In genomic region chr7:130409067-130409721, GRCh38 we compare ENCODE assay signal across 18 cellular contexts. TPM values are rescaled to one million over a fixed set of nuclear protein-coding genes. Genes with fewer than 3 reads are reported as not detected.
DNase-seq lines count a peak whose midpoint lies in the region; ATAC-seq and TF ChIP-seq lines count a peak whose summit lies in the region.
"Had no signal": no experiment of that assay in that cellular context is flagged by ENCODE, and none has a peak within 500 bp of the region (broad histone marks: within the 10 kb centered on the region; RNA-seq: fewer than 3 reads in every experiment).

No MANE protein-coding gene starts in this region.

- H3K36me3 ChIP-seq in HEK293 (ENCODE audit: control insufficient read depth in 2 of 2, insufficient read depth in 1 of 2, low read length in 2 of 2) (no peaks in the 10 kb centered on the region), vagina (no peaks in the 10 kb centered on the region)

- H3K4me3 ChIP-seq in HEK293 (ENCODE audit: low read depth, low read length) = no peak overlapping the region
- no peak overlapping the region for H3K4me3 ChIP-seq in dorsolateral prefrontal cortex
- H3K4me3 ChIP-seq in vagina = no peak overlapping the region
- H3K4me3 ChIP-seq: esophagus muscularis mucosa, lower lobe of right lung had no signal

- POLR2A ChIA-PET in HEK293 (lab: Yijun Ruan, JAX) (no interaction called here), WTC11 (lab: Charles Lee) (no interaction called here)

- peak; percentile 86 for DNase-seq in NCI-H2227 (lab: John Stamatoyannopoulos, UW; ENCODE audit: unreplicated experiment)
- DNase-seq in dorsolateral prefrontal cortex = no peak
- no peak for DNase-seq in osteocyte (ENCODE audit: extremely low spot score, unreplicated experiment)
- DNase-seq in WTC11 (ENCODE audit: low spot score) = no peak
- DNase-seq in NK-92 treated with Interleukin-12 subunit alpha and Interleukin-12 subunit beta, amount 100 ng/mL, for 24 hours (lab: John Stamatoyannopoulos, UW) = no peak
- no peak for DNase-seq in vagina (ENCODE audit: extremely low spot score in 2 of 2)
- DNase-seq: activated naive CD8-positive, alpha-beta T cell treated with anti-CD3 and anti-CD28 coated beads for 36 hours; CD4-positive, alpha-beta T cell; lower lobe of right lung; NCI-H2081 treated with DMSO at 0.1 percent for 48 hours; occipital lobe; small intestine; T-cell had no signal

- CTCF ChIA-PET in HEK293 (lab: Yijun Ruan, JAX) (no interaction called here), WTC11 (lab: Charles Lee) (no interaction called here)

- H3K27ac ChIP-seq in HEK293 (ENCODE audit: extremely low read depth, low read depth, low read length) (no peak overlapping the region), dorsolateral prefrontal cortex (peak overlapping the region in 47 of 59 donors; percentile 4 to 83 (median 47)), vagina (no peak overlapping the region)
- H3K27ac ChIP-seq: esophagus muscularis mucosa, lower lobe of right lung had no signal

- H3K27me3 Mint-ChIP-seq in osteocyte (ENCODE audit: unreplicated experiment) (no peaks in the 10 kb centered on the region), WTC11 (ENCODE audit: low read depth) (no peaks in the 10 kb centered on the region)
- H3K27me3 Mint-ChIP-seq: activated naive CD8-positive, alpha-beta T cell treated with anti-CD3 and anti-CD28 coated beads for 36 hours; CD4-positive, alpha-beta T cell; IgD-negative memory B cell; stimulated activated naive CD8-positive, alpha-beta T cell treated with anti-CD3 and anti-CD28 coated beads, Interleukin-15, Interleukin-2, amounts not matched to agents 100 ng/mL and 50 ng/mL, for 24 hours; T-cell had no signal

- H3K4me1 ChIP-seq in HEK293 (ENCODE audit: control insufficient read depth, insufficient read depth, low read length) = no peaks in the 10 kb centered on the region
- H3K4me1 ChIP-seq in vagina = no peaks in the 10 kb centered on the region

- H3K4me3 Mint-ChIP-seq in osteocyte (ENCODE audit: unreplicated experiment) (no peak overlapping the region), WTC11 (no peak overlapping the region)
- H3K4me3 Mint-ChIP-seq: activated naive CD8-positive, alpha-beta T cell treated with anti-CD3 and anti-CD28 coated beads for 36 hours; CD4-positive, alpha-beta T cell; IgD-negative memory B cell; stimulated activated naive CD8-positive, alpha-beta T cell treated with anti-CD3 and anti-CD28 coated beads, Interleukin-15, Interleukin-2, amounts not matched to agents 100 ng/mL and 50 ng/mL, for 24 hours; T-cell had no signal

- no peaks in the 10 kb centered on the region for H3K9me3 ChIP-seq in HEK293 (ENCODE audit: control insufficient read depth, insufficient read depth, low read depth, low read length)
- H3K9me3 ChIP-seq in vagina = no peaks in the 10 kb centered on the region
- H3K9me3 ChIP-seq: esophagus muscularis mucosa, lower lobe of right lung had no signal

- TF ChIP-seq CTCF in HEK293 (tag by site-specific recombination; IDR thresholded peaks at IDR 0.05) = no peak
- no peak for TF ChIP-seq CTCF in dorsolateral prefrontal cortex (IDR thresholded peaks at IDR 0.05 in 54 of 56, conservative IDR thresholded peaks at IDR 0.05 in 2 of 56; ENCODE audit: low read depth in 1 of 56, partially characterized antibody in 56 of 56)
- TF ChIP-seq CTCF in osteocyte (IDR thresholded peaks at IDR 0.05) = no peak
- TF ChIP-seq CTCF in WTC11 (IDR thresholded peaks at IDR 0.05) = no peak
- no peak for TF ChIP-seq CTCF in vagina (IDR thresholded peaks at IDR 0.05)

- ATAC-seq in WTC11 (no peak), HG02981 (IDR thresholded peaks at IDR 0.05; ENCODE audit: unreplicated experiment) (no peak)
- ATAC-seq: lower lobe of right lung, T-cell had no signal

- TF ChIP-seq POLR2A in vagina (IDR thresholded peaks at IDR 0.05) = no peak

- peak overlapping the region; percentile 77 for H3K27ac Mint-ChIP-seq in osteocyte (ENCODE audit: unreplicated experiment)
- no peak overlapping the region for H3K27ac Mint-ChIP-seq in WTC11
- H3K27ac Mint-ChIP-seq: CD4-positive, alpha-beta T cell; IgD-negative memory B cell; stimulated activated naive CD8-positive, alpha-beta T cell treated with anti-CD3 and anti-CD28 coated beads, Interleukin-15, Interleukin-2, amounts not matched to agents 100 ng/mL and 50 ng/mL, for 24 hours had no signal

- peaks cover 7% of the 10 kb centered on the region for H3K36me3 Mint-ChIP-seq in osteocyte (ENCODE audit: unreplicated experiment)
- no peaks in the 10 kb centered on the region for H3K36me3 Mint-ChIP-seq in WTC11

- H3K27me3 ChIP-seq in dorsolateral prefrontal cortex (no peaks in the 10 kb centered on the region), vagina (no peaks in the 10 kb centered on the region)
- H3K27me3 ChIP-seq: esophagus muscularis mucosa had no signal

- peaks cover 27% of the 10 kb centered on the region for H3K4me1 Mint-ChIP-seq in osteocyte (ENCODE audit: unreplicated experiment)
- H3K4me1 Mint-ChIP-seq in WTC11 = no peaks in the 10 kb centered on the region
- H3K4me1 Mint-ChIP-seq: IgD-negative memory B cell had no signal

- H3K9me3 Mint-ChIP-seq in osteocyte (ENCODE audit: unreplicated experiment) = no peaks in the 10 kb centered on the region
- no peaks in the 10 kb centered on the region for H3K9me3 Mint-ChIP-seq in WTC11
- H3K9me3 Mint-ChIP-seq: activated naive CD8-positive, alpha-beta T cell treated with anti-CD3 and anti-CD28 coated beads for 36 hours; CD4-positive, alpha-beta T cell; IgD-negative memory B cell; stimulated activated naive CD8-positive, alpha-beta T cell treated with anti-CD3 and anti-CD28 coated beads, Interleukin-15, Interleukin-2, amounts not matched to agents 100 ng/mL and 50 ng/mL, for 24 hours; T-cell had no signal

- intact Hi-C loops in dorsolateral prefrontal cortex (cut with DNase I) = no loop called here
- intact Hi-C loops in vagina (cut with DNase I) = no loop called here

TF ChIP-seq in HEK293, 187 proteins besides CTCF, POLR2A, EP300 and RAD21:
- TF ChIP-seq, protein P1, sequence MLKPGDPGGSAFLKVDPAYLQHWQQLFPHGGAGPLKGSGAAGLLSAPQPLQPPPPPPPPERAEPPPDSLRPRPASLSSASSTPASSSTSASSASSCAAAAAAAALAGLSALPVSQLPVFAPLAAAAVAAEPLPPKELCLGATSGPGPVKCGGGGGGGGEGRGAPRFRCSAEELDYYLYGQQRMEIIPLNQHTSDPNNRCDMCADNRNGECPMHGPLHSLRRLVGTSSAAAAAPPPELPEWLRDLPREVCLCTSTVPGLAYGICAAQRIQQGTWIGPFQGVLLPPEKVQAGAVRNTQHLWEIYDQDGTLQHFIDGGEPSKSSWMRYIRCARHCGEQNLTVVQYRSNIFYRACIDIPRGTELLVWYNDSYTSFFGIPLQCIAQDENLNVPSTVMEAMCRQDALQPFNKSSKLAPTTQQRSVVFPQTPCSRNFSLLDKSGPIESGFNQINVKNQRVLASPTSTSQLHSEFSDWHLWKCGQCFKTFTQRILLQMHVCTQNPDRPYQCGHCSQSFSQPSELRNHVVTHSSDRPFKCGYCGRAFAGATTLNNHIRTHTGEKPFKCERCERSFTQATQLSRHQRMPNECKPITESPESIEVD (tag by site-specific recombination; IDR thresholded peaks at IDR 0.05) = 0 out of 2 replicates have a peak, but pooled peaks have one; percentile 12
- TF ChIP-seq ZNF560 (tag by site-specific recombination; IDR thresholded peaks at IDR 0.05; ENCODE audit: borderline replicate concordance) = no peak

TF ChIP-seq in WTC11, 78 proteins besides CTCF, POLR2A, EP300 and RAD21 (continues in another document):
- TF ChIP-seq SOX15 (CRISPR knock-in tag; IDR thresholded peaks at IDR 0.05) (no peak), ATF2 (CRISPR knock-in tag; IDR thresholded peaks at IDR 0.05; ENCODE audit: borderline replicate concordance, low read depth) (no peak), ATF1 (CRISPR knock-in tag; IDR thresholded peaks at IDR 0.05) (no peak), JAZF1 (CRISPR knock-in tag; IDR thresholded peaks at IDR 0.05) (no peak), PREB (CRISPR knock-in tag; IDR thresholded peaks at IDR 0.05; ENCODE audit: borderline replicate concordance) (no peak), SMAD4 (CRISPR knock-in tag; IDR thresholded peaks at IDR 0.05) (no peak), MXD4 (CRISPR knock-in tag; IDR thresholded peaks at IDR 0.05; ENCODE audit: borderline replicate concordance) (no peak)
- TF ChIP-seq, protein P2, sequence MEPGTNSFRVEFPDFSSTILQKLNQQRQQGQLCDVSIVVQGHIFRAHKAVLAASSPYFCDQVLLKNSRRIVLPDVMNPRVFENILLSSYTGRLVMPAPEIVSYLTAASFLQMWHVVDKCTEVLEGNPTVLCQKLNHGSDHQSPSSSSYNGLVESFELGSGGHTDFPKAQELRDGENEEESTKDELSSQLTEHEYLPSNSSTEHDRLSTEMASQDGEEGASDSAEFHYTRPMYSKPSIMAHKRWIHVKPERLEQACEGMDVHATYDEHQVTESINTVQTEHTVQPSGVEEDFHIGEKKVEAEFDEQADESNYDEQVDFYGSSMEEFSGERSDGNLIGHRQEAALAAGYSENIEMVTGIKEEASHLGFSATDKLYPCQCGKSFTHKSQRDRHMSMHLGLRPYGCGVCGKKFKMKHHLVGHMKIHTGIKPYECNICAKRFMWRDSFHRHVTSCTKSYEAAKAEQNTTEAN (CRISPR knock-in tag; IDR thresholded peaks at IDR 0.05) = no peak

RNA-seq across cellular contexts. Expression of gene CPA1, which starts 28.9 kb away (rescaled TPM):
- total RNA-seq in dorsolateral prefrontal cortex (under 1 TPM in 4 of 120 experiments, not detected in 116; 0.45 to 0.63 (median 0.56) TPM), osteocyte (not detected in 2 replicates), WTC11 (2021) (7.9 to 14.0 TPM (median 8.9 TPM) in 3 replicates), vagina (not detected)
- total RNA-seq: activated naive CD8-positive, alpha-beta T cell treated with anti-CD3 and anti-CD28 coated beads for 36 hours; CD4-positive, alpha-beta T cell; esophagus muscularis mucosa; occipital lobe had no signal

RNA-seq across cellular contexts. Expression of gene CEP41, which starts 31.6 kb away (rescaled TPM):
- total RNA-seq in dorsolateral prefrontal cortex = 10 to 100 TPM; 10.4 to 41.3 (median 27.0) TPM
- 16.4 and 24.1 TPM in 2 replicates for total RNA-seq in osteocyte
- 7.1 to 11.2 TPM (median 10.2 TPM) in 3 replicates for total RNA-seq in WTC11 (2021)
- 4.7 TPM for total RNA-seq in vagina

Comparison
In these comparisons a context has a peak if more than half of its experiments do, and no peak if none do; other contexts are left out.
1. H3K27ac ChIP-seq: peak in dorsolateral prefrontal cortex (47 of 59); none in HEK293 (single experiment) and vagina (single experiment).